ENCODE assay signal across 30 cellular contexts in the genomic region with DNA sequence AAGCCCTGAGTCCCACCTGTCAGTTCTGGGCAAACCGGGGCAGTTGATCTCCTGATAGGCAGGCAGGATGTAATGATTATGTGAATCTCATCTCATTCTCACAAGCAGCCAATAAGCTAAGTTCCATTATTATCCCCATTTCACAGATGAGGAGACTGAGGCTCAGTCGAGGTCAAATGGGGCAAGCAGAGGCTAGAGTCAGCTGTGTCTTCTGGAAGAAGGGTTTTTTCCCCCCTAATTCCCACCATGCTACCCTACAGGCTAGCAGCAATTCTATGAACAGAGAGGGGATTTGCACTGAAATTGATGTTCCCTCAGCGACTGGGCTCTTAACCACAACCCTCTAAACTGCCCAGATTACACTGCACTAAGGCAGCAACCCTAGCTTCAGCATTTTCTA.
"Had no signal": no experiment of that assay in that cellular context is flagged by ENCODE, and none has a peak within 500 bp of the region (broad histone marks: within the 10 kb centered on the region; RNA-seq: fewer than 3 reads in every experiment).

No MANE protein-coding gene starts in this region.

- H3K4me3 Mint-ChIP-seq: natural killer cell; nephron; neural progenitor cell; stimulated activated memory B cell treated with anti-CD40 and anti-IgM and Interleukin-4, amounts not matched to agents 10 μg/mL and 1 μg/mL and 100 μg/mL, for 72 hours; stimulated activated naive CD8-positive, alpha-beta T cell treated with anti-CD3 and anti-CD28 coated beads, Interleukin-15, amount 100 ng/mL, for 72 hours; type B pancreatic cell had no signal

- H3K4me1 ChIP-seq: neural progenitor cell, parathyroid adenoma, psoas muscle, spleen, suprapubic skin, testis, tibial artery, upper lobe of right lung, uterus had no signal

- H3K4me3 ChIP-seq: neural progenitor cell, ovary, psoas muscle, skin epidermis, smooth muscle cell, spleen, suprapubic skin, testis, tibial artery, transverse colon, upper lobe of right lung, uterus had no signal

- H3K4me1 Mint-ChIP-seq: natural killer cell; stimulated activated naive CD8-positive, alpha-beta T cell treated with anti-CD3 and anti-CD28 coated beads, Interleukin-15, amount 100 ng/mL, for 72 hours had no signal

- H3K36me3 Mint-ChIP-seq: natural killer cell; neural progenitor cell; stimulated activated memory B cell treated with anti-CD40 and anti-IgM and Interleukin-4, amounts not matched to agents 10 μg/mL and 1 μg/mL and 100 μg/mL, for 72 hours; type B pancreatic cell had no signal

- DNase-seq: natural killer cell; occipital lobe; psoas muscle; right cardiac atrium; stimulated activated CD4-positive, alpha-beta T cell treated with anti-CD3 and anti-CD28 coated beads, Interleukin-12 subunit alpha, Interleukin-12 subunit beta, amount 100 ng/mL, for 4 hours; stimulated activated CD4-positive, alpha-beta T cell treated with anti-CD3 and anti-CD28 coated beads, Interleukin-1b, Interleukin-23, amount 100 ng/mL, for 48 hours; stimulated activated CD4-positive, alpha-beta T cell treated with anti-CD3 and anti-CD28 coated beads, Interleukin-4, amount 100 ng/mL, for 1 hour; stimulated activated CD4-positive, alpha-beta T cell treated with anti-CD3 and anti-CD28 coated beads, Interleukin-4, amount 100 ng/mL, for 4 hours; stimulated activated CD8-positive, alpha-beta memory T cell treated with anti-CD3 and anti-CD28 coated beads, Interleukin-4, amount 100 ng/mL, for 48 hours; stimulated activated naive CD4-positive, alpha-beta T cell; stimulated activated naive CD8-positive, alpha-beta T cell treated with anti-CD3 and anti-CD28 coated beads, Interleukin-15, amount 100 ng/mL, for 72 hours; stimulated activated naive CD8-positive, alpha-beta T cell treated with anti-CD3 and anti-CD28 coated beads, Interleukin-15, Interleukin-2, amounts not matched to agents 100 U/mL and 50 U/mL, for 24 hours; substantia nigra; testis; tibial artery; transverse colon; uterus had no signal

- H3K9me3 ChIP-seq: ovary, psoas muscle, spleen, suprapubic skin, testis, tibial artery, transverse colon, upper lobe of right lung, uterus had no signal

- H3K27ac Mint-ChIP-seq: natural killer cell; nephron; neural progenitor cell; progenitor cell of endocrine pancreas; stimulated activated memory B cell treated with anti-CD40 and anti-IgM and Interleukin-4, amounts not matched to agents 10 μg/mL and 1 μg/mL and 100 μg/mL, for 72 hours; stimulated activated naive CD8-positive, alpha-beta T cell treated with anti-CD3 and anti-CD28 coated beads, Interleukin-15, amount 100 ng/mL, for 72 hours; type B pancreatic cell had no signal

- H3K27me3 ChIP-seq: neural progenitor cell, ovary, spleen, suprapubic skin, testis, tibial artery, transverse colon, upper lobe of right lung, uterus had no signal

- H3K27ac ChIP-seq: neural progenitor cell, ovary, parathyroid adenoma, psoas muscle, skin epidermis, spleen, suprapubic skin, testis, tibial artery, transverse colon, upper lobe of right lung, uterus had no signal

- ATAC-seq: natural killer cell; psoas muscle; right cardiac atrium; sciatic nerve; stimulated activated memory B cell treated with anti-CD40 and anti-IgM and Interleukin-4, amounts not matched to agents 10 μg/mL and 1 μg/mL and 100 μg/mL, for 72 hours; stimulated activated naive CD8-positive, alpha-beta T cell treated with anti-CD3 and anti-CD28 coated beads, Interleukin-15, amount 100 ng/mL, for 72 hours; stimulated activated naive CD8-positive, alpha-beta T cell treated with anti-CD3 and anti-CD28 coated beads, Interleukin-15, Interleukin-2, amounts not matched to agents 100 U/mL and 50 U/mL, for 24 hours; upper lobe of right lung had no signal

- H3K36me3 ChIP-seq: neural progenitor cell, ovary, spleen, suprapubic skin, tibial artery, transverse colon, upper lobe of right lung, uterus had no signal

- H3K27me3 Mint-ChIP-seq: progenitor cell of endocrine pancreas; stimulated activated memory B cell treated with anti-CD40 and anti-IgM and Interleukin-4, amounts not matched to agents 10 μg/mL and 1 μg/mL and 100 μg/mL, for 72 hours; stimulated activated naive CD8-positive, alpha-beta T cell treated with anti-CD3 and anti-CD28 coated beads, Interleukin-15, amount 100 ng/mL, for 72 hours had no signal

- H3K9me3 Mint-ChIP-seq: natural killer cell; nephron; neural progenitor cell; stimulated activated memory B cell treated with anti-CD40 and anti-IgM and Interleukin-4, amounts not matched to agents 10 μg/mL and 1 μg/mL and 100 μg/mL, for 72 hours; stimulated activated naive CD8-positive, alpha-beta T cell treated with anti-CD3 and anti-CD28 coated beads, Interleukin-15, amount 100 ng/mL, for 72 hours; type B pancreatic cell had no signal
